ENCODE assay signal across 15 cellular contexts in the genomic region with DNA sequence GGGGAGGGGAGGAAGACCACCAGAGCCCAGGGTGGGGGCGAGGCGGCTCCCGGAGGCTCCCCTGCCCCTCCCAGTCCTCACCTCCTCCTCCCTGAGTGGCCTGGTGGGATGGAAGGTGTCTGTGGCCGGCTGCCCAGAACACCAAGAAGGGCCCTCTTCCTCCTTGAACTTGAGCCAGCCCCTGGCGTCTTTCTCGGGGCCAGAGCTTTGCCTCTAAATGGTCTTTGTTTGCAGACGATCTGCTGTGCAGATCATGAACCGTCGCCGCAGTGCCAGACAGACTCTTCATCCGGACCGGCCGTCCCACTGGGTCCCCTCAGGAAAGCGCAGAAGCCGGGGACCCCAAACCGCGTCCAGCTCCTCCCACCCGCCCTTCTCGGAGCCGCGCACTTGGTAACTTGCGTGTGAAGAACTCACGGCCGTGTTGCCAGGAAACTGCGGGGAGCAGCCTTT. TPM values are rescaled to one million over a fixed set of nuclear protein-coding genes. Genes with fewer than 3 reads are reported as not detected.
DNase-seq lines count a peak whose midpoint lies in the region; ATAC-seq and TF ChIP-seq lines count a peak whose summit lies in the region.
"Had no signal": no experiment of that assay in that cellular context is flagged by ENCODE, and none has a peak within 500 bp of the region (broad histone marks: within the 10 kb centered on the region; RNA-seq: fewer than 3 reads in every experiment).

No MANE protein-coding gene starts in this region.

- intact Hi-C loops in PC-3 (cut with micrococcal nuclease): no loop called here

- H3K4me2 ChIP-seq in PC-3 (ENCODE audit: low read length) (peak overlapping the region; percentile 53), neural progenitor cell (no peak overlapping the region)

- DNase-seq in PC-3: no peak
- peak; percentile 38 for DNase-seq in retina
- no peak for DNase-seq in neural progenitor cell (ENCODE audit: low spot score)
- DNase-seq: activated CD4-positive, alpha-beta memory T cell treated with anti-CD3 and anti-CD28 coated beads, Interleukin-2, amount 10 ng/mL, durations not matched to agents 7 days and 5 days; activated gamma-delta T cell treated with Interleukin-2 at 50 U/mL for 16 hours; CD8-positive, alpha-beta memory T cell; NCI-H345 had no signal

- no peak for TF ChIP-seq EP300 in gastroesophageal sphincter (IDR thresholded peaks at IDR 0.05)

- no peaks in the 10 kb centered on the region for H4K20me1 ChIP-seq in PC-3 (ENCODE audit: low read length)
- no peaks in the 10 kb centered on the region for H4K20me1 ChIP-seq in neural progenitor cell (ENCODE audit: low read depth)

- no peak for TF ChIP-seq CTCF in PC-3 (conservative IDR thresholded peaks at IDR 0.05; ENCODE audit: low read depth, low read length)
- TF ChIP-seq CTCF in gastroesophageal sphincter (IDR thresholded peaks at IDR 0.05): no peak
- no peak for TF ChIP-seq CTCF in neural progenitor cell (IDR thresholded peaks at IDR 0.05)

- no peak overlapping the region for H3K4me3 Mint-ChIP-seq in neural progenitor cell
- H3K4me3 Mint-ChIP-seq: activated CD4-positive, alpha-beta memory T cell treated with anti-CD3 and anti-CD28 coated beads, Interleukin-2, amount 10 ng/mL, durations not matched to agents 7 days and 5 days; CD8-positive, alpha-beta memory T cell had no signal

- H3K79me2 ChIP-seq in PC-3 (ENCODE audit: low read length) (no peaks in the 10 kb centered on the region), neural progenitor cell (ENCODE audit: low read depth) (no peaks in the 10 kb centered on the region)

- ATAC-seq in PC-3 (no peak), gastroesophageal sphincter (peak; percentile 54), GM18870 (IDR thresholded peaks at IDR 0.05; ENCODE audit: unreplicated experiment) (no peak), GM21423 (IDR thresholded peaks at IDR 0.05; ENCODE audit: unreplicated experiment) (no peak), HG02763 (IDR thresholded peaks at IDR 0.05; ENCODE audit: unreplicated experiment) (no peak)
- ATAC-seq: Panc1 had no signal

- H3K9me2 ChIP-seq in PC-3 (replicated peaks; ENCODE audit: low read length): no peaks in the 10 kb centered on the region

- POLR2A ChIA-PET in PC-3 (lab: Charles Lee; ENCODE audit: unreplicated experiment): no interaction called here

- no peak overlapping the region for H3K9ac ChIP-seq in PC-3 (ENCODE audit: low read length)
- no peak overlapping the region for H3K9ac ChIP-seq in neural progenitor cell

- H3K27ac Mint-ChIP-seq in neural progenitor cell: no peak overlapping the region
- H3K27ac Mint-ChIP-seq: activated CD4-positive, alpha-beta memory T cell treated with anti-CD3 and anti-CD28 coated beads, Interleukin-2, amount 10 ng/mL, durations not matched to agents 7 days and 5 days had no signal

- no peaks in the 10 kb centered on the region for H3K36me3 Mint-ChIP-seq in neural progenitor cell
- H3K36me3 Mint-ChIP-seq: CD8-positive, alpha-beta memory T cell had no signal

- no peaks in the 10 kb centered on the region for H3F3A ChIP-seq in PC-3 (ENCODE audit: low read length, unreplicated experiment)
- H3F3A ChIP-seq in neural progenitor cell (ENCODE audit: low read depth): no peaks in the 10 kb centered on the region

- peaks cover 3% of the 10 kb centered on the region for H3K27me3 Mint-ChIP-seq in neural progenitor cell (ENCODE audit: insufficient read depth, low read depth)

- CTCF ChIA-PET in PC-3 (lab: Charles Lee): no interaction called here

- TF ChIP-seq POLR2A in gastroesophageal sphincter (IDR thresholded peaks at IDR 0.05): no peak

- 35 to 56% methylated on average over 10 to 11 of the region's 25 CpGs for WGBS in gastroesophageal sphincter (ENCODE audit: low coverage in 1 of 2), 2 donors

- H3K27me3 ChIP-seq in PC-3 (ENCODE audit: low read length): peaks cover 12% of the 10 kb centered on the region
- no peaks in the 10 kb centered on the region for H3K27me3 ChIP-seq in gastroesophageal sphincter
- H3K27me3 ChIP-seq in neural progenitor cell: no peaks in the 10 kb centered on the region
- H3K27me3 ChIP-seq: cardiac muscle cell had no signal

- H3K36me3 ChIP-seq in PC-3 (ENCODE audit: low read depth, low read length) (no peaks in the 10 kb centered on the region), gastroesophageal sphincter (no peaks in the 10 kb centered on the region), neural progenitor cell (no peaks in the 10 kb centered on the region)
- H3K36me3 ChIP-seq: cardiac muscle cell had no signal

- H3K4me1 Mint-ChIP-seq in neural progenitor cell: peaks cover under 1% of the 10 kb centered on the region
- H3K4me1 Mint-ChIP-seq: activated CD4-positive, alpha-beta memory T cell treated with anti-CD3 and anti-CD28 coated beads, Interleukin-2, amount 10 ng/mL, durations not matched to agents 7 days and 5 days had no signal

- no TSS peak for BruUV-seq in PC-3 (replicated peaks; lab: Mats Ljungman, UMichigan)

- H3K27ac ChIP-seq in PC-3 (ENCODE audit: low read length) (no peak overlapping the region), gastroesophageal sphincter (peak overlapping the region; percentile 11 to 82 (median 80)), neural progenitor cell (no peak overlapping the region)
- H3K27ac ChIP-seq: epithelial cell of prostate had no signal

- no peaks in the 10 kb centered on the region for H3K9me3 Mint-ChIP-seq in neural progenitor cell
- H3K9me3 Mint-ChIP-seq: activated CD4-positive, alpha-beta memory T cell treated with anti-CD3 and anti-CD28 coated beads, Interleukin-2, amount 10 ng/mL, durations not matched to agents 7 days and 5 days had no signal

- H2AFZ ChIP-seq in PC-3 (ENCODE audit: low read length) (peak overlapping the region; percentile 59; the same call in 1 of the 2 replicates), neural progenitor cell (replicated peaks) (no peak overlapping the region)

- H3K4me1 ChIP-seq in PC-3 (ENCODE audit: insufficient read depth, low read length): no peaks in the 10 kb centered on the region
- H3K4me1 ChIP-seq in gastroesophageal sphincter: peaks cover 0 to 8% (median 0%) of the 10 kb centered on the region in 3 donors
- no peaks in the 10 kb centered on the region for H3K4me1 ChIP-seq in neural progenitor cell

- H3K4me3 ChIP-seq in GM08714 (ENCODE audit: low read length) (peak overlapping the region; percentile 32; the same call in 1 of the 2 replicates), PC-3 (ENCODE audit: low read length) (peak overlapping the region; percentile 44; the same call in 1 of the 2 replicates), gastroesophageal sphincter (peak overlapping the region; percentile 26 to 47), neural progenitor cell (no peak overlapping the region)
- H3K4me3 ChIP-seq: cardiac muscle cell had no signal

- H3K9me3 ChIP-seq in PC-3 (ENCODE audit: low read length) (no peaks in the 10 kb centered on the region), gastroesophageal sphincter (no peaks in the 10 kb centered on the region), neural progenitor cell (ENCODE audit: low read depth) (no peaks in the 10 kb centered on the region)

RNA-seq across cellular contexts. Expression of a gene that starts 41.2 kb away (rescaled TPM):
- 8.2 and 8.3 TPM in 2 replicates for total RNA-seq in PC-3 (2014; rRNA removed)
- total RNA-seq in gastroesophageal sphincter: 10 to 100 TPM; 24.9 to 46.8 (median 29.6) TPM
- total RNA-seq in neural progenitor cell (ENCODE audit: low replicate concordance): 7.5 and 13.0 TPM in 2 replicates

RNA-seq across cellular contexts. Expression of a gene that starts 42.8 kb away (rescaled TPM):
- total RNA-seq in PC-3 (2014; rRNA removed) (5.6 and 7.5 TPM in 2 replicates), gastroesophageal sphincter (10 to 100 TPM; 22.3 to 41.7 (median 33.8) TPM), neural progenitor cell (ENCODE audit: low replicate concordance) (0.06 and 0.15 TPM in 2 replicates)

Comparison
In these comparisons a context has a peak if more than half of its experiments do, and no peak if none do; other contexts are left out.
1. H3K27ac ChIP-seq: peak in gastroesophageal sphincter (4 of 4); none in PC-3 (single experiment) and neural progenitor cell (single experiment).